9 cellular contexts compared by ENCODE assay signal in the genomic region with DNA sequence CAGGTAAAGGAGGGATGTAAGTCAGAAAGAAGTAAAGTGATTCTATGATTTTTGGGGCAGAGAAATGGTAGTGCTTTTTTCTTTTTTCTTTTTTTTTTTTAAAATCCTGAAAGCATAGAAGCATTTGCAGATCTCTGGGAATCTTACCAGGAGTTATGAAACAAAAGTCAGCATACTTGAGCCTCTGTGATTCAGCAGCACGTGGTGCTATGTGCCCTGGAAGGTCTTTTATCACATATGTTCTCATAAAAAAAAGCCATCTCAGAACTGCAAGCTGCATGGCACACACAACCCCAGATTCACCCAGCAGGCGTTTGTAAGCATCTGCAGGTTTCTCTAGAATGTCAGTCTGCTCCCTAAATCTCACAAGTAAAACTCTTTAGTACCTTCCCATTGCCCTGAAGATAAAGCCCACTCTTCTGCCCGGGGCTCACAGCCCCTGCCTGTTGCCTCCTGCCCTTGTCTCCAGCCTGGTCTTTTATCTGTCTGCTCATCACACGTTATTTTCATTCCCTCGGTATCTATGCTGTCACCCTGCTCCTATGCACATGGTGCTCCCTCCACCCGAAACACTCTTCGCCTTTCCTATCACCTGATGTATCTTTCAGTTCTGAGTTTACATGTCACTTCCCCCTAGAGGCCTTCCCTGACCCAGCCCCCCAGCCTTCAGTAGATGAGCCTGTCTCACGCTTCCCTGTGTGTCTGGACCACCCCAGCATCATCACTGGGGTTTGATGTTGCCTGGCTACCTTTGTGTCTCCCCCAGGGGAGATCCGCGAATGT.
DNase-seq lines count a peak whose midpoint lies in the region; ATAC-seq and TF ChIP-seq lines count a peak whose summit lies in the region.
"Had no signal": no experiment of that assay in that cellular context is flagged by ENCODE, and none has a peak within 500 bp of the region (broad histone marks: within the 10 kb centered on the region; RNA-seq: fewer than 3 reads in every experiment).

No MANE protein-coding gene starts in this region.

- H3K27ac Mint-ChIP-seq in activated B cell treated with CpG ODN at 0.5 μM for 24 hours = peak overlapping the region; percentile 56
- no peak overlapping the region for H3K27ac Mint-ChIP-seq in endothelial cell (ENCODE audit: unreplicated experiment)
- no peak overlapping the region for H3K27ac Mint-ChIP-seq in activated CD8-positive, alpha-beta T cell treated with anti-CD3 and anti-CD28 coated beads for 36 hours

- peaks cover 32% of the 10 kb centered on the region for H3K4me1 Mint-ChIP-seq in activated B cell treated with CpG ODN at 0.5 μM for 24 hours
- peaks cover 5% of the 10 kb centered on the region for H3K4me1 Mint-ChIP-seq in endothelial cell (ENCODE audit: unreplicated experiment)
- peaks cover 6% of the 10 kb centered on the region for H3K4me1 Mint-ChIP-seq in activated CD8-positive, alpha-beta T cell treated with anti-CD3 and anti-CD28 coated beads for 36 hours (ENCODE audit: low read depth)

- H3K9me3 ChIP-seq in osteoblast (ENCODE audit: low read depth, low read length) = no peaks in the 10 kb centered on the region

- H3K36me3 Mint-ChIP-seq in activated B cell treated with CpG ODN at 0.5 μM for 24 hours (ENCODE audit: low read depth) = no peaks in the 10 kb centered on the region
- H3K36me3 Mint-ChIP-seq in endothelial cell (ENCODE audit: low read depth, unreplicated experiment) = peaks cover 63% of the 10 kb centered on the region
- H3K36me3 Mint-ChIP-seq in activated CD8-positive, alpha-beta T cell treated with anti-CD3 and anti-CD28 coated beads for 36 hours (ENCODE audit: low read depth) = no peaks in the 10 kb centered on the region

- intact Hi-C loops in activated B cell treated with CpG ODN at 0.5 μM for 24 hours (cut with micrococcal nuclease) = no loop called here
- intact Hi-C loops in activated CD8-positive, alpha-beta T cell treated with anti-CD3 and anti-CD28 coated beads for 36 hours (cut with micrococcal nuclease) = no loop called here

- POLR2A ChIA-PET in activated B cell treated with CpG ODN at 0.5 μM for 24 hours (lab: Charles Lee) = interaction anchor here (0.7 kb wide), 1 partner anchor 20 kb away, joined by 4 read pairs; no protein-coding TSS in a partner anchor
- POLR2A ChIA-PET in activated CD8-positive, alpha-beta T cell treated with anti-CD3 and anti-CD28 coated beads for 36 hours (lab: Charles Lee) = no interaction called here

- no peak overlapping the region for H3K4me2 ChIP-seq in osteoblast (ENCODE audit: insufficient read depth, low read length)
- H3K4me2 ChIP-seq: KMS-11 had no signal

- H3K9me3 Mint-ChIP-seq in activated B cell treated with CpG ODN at 0.5 μM for 24 hours (no peaks in the 10 kb centered on the region), endothelial cell (ENCODE audit: unreplicated experiment) (no peaks in the 10 kb centered on the region)
- H3K9me3 Mint-ChIP-seq in activated CD8-positive, alpha-beta T cell treated with anti-CD3 and anti-CD28 coated beads for 36 hours = no peaks in the 10 kb centered on the region

- H3K27ac ChIP-seq in osteoblast (ENCODE audit: low read depth, low read length) = peak overlapping the region; percentile 58
- H3K27ac ChIP-seq: KMS-11 had no signal

- H3K4me3 ChIP-seq in osteoblast (ENCODE audit: insufficient read depth, low read length) = no peak overlapping the region

- peak overlapping the region; percentile 36 for H3K4me3 Mint-ChIP-seq in activated B cell treated with CpG ODN at 0.5 μM for 24 hours
- H3K4me3 Mint-ChIP-seq in endothelial cell (ENCODE audit: unreplicated experiment) = no peak overlapping the region
- no peak overlapping the region for H3K4me3 Mint-ChIP-seq in activated CD8-positive, alpha-beta T cell treated with anti-CD3 and anti-CD28 coated beads for 36 hours

- no peaks in the 10 kb centered on the region for H3K27me3 Mint-ChIP-seq in activated B cell treated with CpG ODN at 0.5 μM for 24 hours
- H3K27me3 Mint-ChIP-seq in endothelial cell (ENCODE audit: unreplicated experiment) = peaks cover 17% of the 10 kb centered on the region
- H3K27me3 Mint-ChIP-seq in activated CD8-positive, alpha-beta T cell treated with anti-CD3 and anti-CD28 coated beads for 36 hours = peaks cover 5% of the 10 kb centered on the region

- no peaks in the 10 kb centered on the region for H3K36me3 ChIP-seq in osteoblast (ENCODE audit: insufficient read depth, low read length)

- H4K20me1 ChIP-seq in osteoblast (ENCODE audit: insufficient read depth, low read length) = no peaks in the 10 kb centered on the region

- CTCF ChIA-PET in activated B cell treated with CpG ODN at 0.5 μM for 24 hours (lab: Charles Lee) = interaction anchor here (1.2 kb wide), 1 partner anchor 30 kb away, joined by 3 read pairs; no protein-coding TSS in a partner anchor
- CTCF ChIA-PET in activated CD8-positive, alpha-beta T cell treated with anti-CD3 and anti-CD28 coated beads for 36 hours (lab: Charles Lee) = no interaction called here

- ATAC-seq in GM18517 (IDR thresholded peaks at IDR 0.05; ENCODE audit: unreplicated experiment) (peak; percentile 94), HG02759 (IDR thresholded peaks at IDR 0.05; ENCODE audit: unreplicated experiment) (peak; percentile 88), activated B cell treated with CpG ODN at 0.5 μM for 24 hours (ENCODE audit: low read depth) (peak; percentile 88)
- no peak for ATAC-seq in activated CD8-positive, alpha-beta T cell treated with anti-CD3 and anti-CD28 coated beads for 36 hours

- TF ChIP-seq CTCF in activated B cell treated with CpG ODN at 0.5 μM for 24 hours (IDR thresholded peaks at IDR 0.05) (no peak), osteoblast (IDR thresholded peaks at IDR 0.05; ENCODE audit: extremely low read depth, low read depth, low read length) (no peak), endothelial cell (IDR thresholded peaks at IDR 0.05; ENCODE audit: unreplicated experiment) (no peak)
- no peak for TF ChIP-seq CTCF in activated CD8-positive, alpha-beta T cell treated with anti-CD3 and anti-CD28 coated beads for 36 hours (IDR thresholded peaks at IDR 0.05)

- H3K4me1 ChIP-seq in osteoblast (ENCODE audit: insufficient read depth, low read length) = peaks cover 34% of the 10 kb centered on the region

- DNase-seq in activated B cell treated with CpG ODN at 0.5 μM for 24 hours (no peak), osteoblast (ENCODE audit: insufficient read length, low spot score, missing footprints) (peak; percentile 87), endothelial cell (ENCODE audit: low spot score) (no peak), NCI-H82 treated with DMSO at 0.1 percent for 48 hours (lab: John Stamatoyannopoulos, UW; ENCODE audit: unreplicated experiment) (no peak)
- DNase-seq in stimulated activated CD4-positive, alpha-beta T cell treated with anti-CD3 and anti-CD28 coated beads, Interleukin-4, amount 100 ng/mL, for 4 hours = no peak
- DNase-seq in activated CD8-positive, alpha-beta T cell treated with anti-CD3 and anti-CD28 coated beads for 36 hours = no peak

- H3K27me3 ChIP-seq in osteoblast (ENCODE audit: insufficient read depth, low read length) = peaks cover 18% of the 10 kb centered on the region

- H3K79me2 ChIP-seq in osteoblast (ENCODE audit: insufficient read depth, low read length) = no peaks in the 10 kb centered on the region

- H2AFZ ChIP-seq in osteoblast (ENCODE audit: low read length) = peak overlapping the region; percentile 26
